ENCODE assay signal across 18 cellular contexts in genomic region chr6:136158398-136158797, GRCh38.
DNase-seq lines count a peak whose midpoint lies in the region; TF ChIP-seq lines count a peak whose summit lies in the region.
"Had no signal": no experiment of that assay in that cellular context is flagged by ENCODE, and none has a peak within 500 bp of the region (broad histone marks: within the 10 kb centered on the region; RNA-seq: fewer than 3 reads in every experiment).

No MANE protein-coding gene starts in this region.

- WGBS in adrenal gland, 4 donors = 16 to 33% (median 28%) methylated on average over 4 of the region's 4 CpGs

- H3K27ac ChIP-seq in C4-2B (no peak overlapping the region), adrenal gland (peak overlapping the region in 2 of 5 donors; percentile 4 to 24), left ventricle myocardium inferior (replicated peaks) (peak overlapping the region; percentile 70)
- H3K27ac ChIP-seq: KMS-11 had no signal

- H3K27me3 ChIP-seq in adrenal gland (no peaks in the 10 kb centered on the region), left ventricle myocardium inferior (ENCODE audit: low read depth) (no peaks in the 10 kb centered on the region)

- peaks cover 0 to 7% of the 10 kb centered on the region in 2 donors for H3K36me3 ChIP-seq in adrenal gland (replicated peaks in 1 of 2)
- peaks cover 54% of the 10 kb centered on the region for H3K36me3 ChIP-seq in left ventricle myocardium inferior

- H3K9me3 ChIP-seq in adrenal gland (replicated peaks in 1 of 3) = no peaks in the 10 kb centered on the region
- H3K9me3 ChIP-seq in left ventricle myocardium inferior (replicated peaks) = no peaks in the 10 kb centered on the region

- H3K4me3 ChIP-seq in adrenal gland (no peak overlapping the region), left ventricle myocardium inferior (no peak overlapping the region)

- H3K4me1 ChIP-seq in adrenal gland (replicated peaks in 1 of 2) (peaks cover 0 to 23% of the 10 kb centered on the region in 2 donors), left ventricle myocardium inferior (peaks cover 56% of the 10 kb centered on the region)

- DNase-seq in adrenal gland (peak; percentile 70 to 93 (median 88)), left ventricle myocardium inferior (peak; percentile 56), posterior vena cava (ENCODE audit: low spot score) (peak; percentile 76), NCI-H446 treated with DMSO at 0.1 percent for 48 hours (lab: John Stamatoyannopoulos, UW) (no peak), RKO (ENCODE audit: low spot score) (no peak), NCI-H2029 treated with DMSO at 0.1 percent for 48 hours (lab: John Stamatoyannopoulos, UW) (no peak)
- DNase-seq in activated naive CD4-positive, alpha-beta T cell treated with Interleukin-2 at 50 U/mL for 16 hours = no peak
- DNase-seq: activated CD8-positive, alpha-beta memory T cell treated with anti-CD3 and anti-CD28 coated beads, Interleukin-2, amount 50 U/mL, for 4 hours; central memory CD4-positive, alpha-beta T cell; effector memory CD8-positive, alpha-beta T cell; foreskin melanocyte; HFFc6; islet precursor cell; NCI-H146; NCI-H526; stimulated activated CD4-positive, alpha-beta T cell treated with anti-CD3 and anti-CD28 coated beads, Interleukin-1b, Interleukin-23, amount 100 ng/mL, for 48 hours had no signal

- peak; percentile 22; the same call in 1 of the 2 replicates for TF ChIP-seq CTCF in C4-2B (conservative IDR thresholded peaks at IDR 0.05)
- no peak for TF ChIP-seq CTCF in adrenal gland (IDR thresholded peaks at IDR 0.05)
- peak; percentile 50 for TF ChIP-seq CTCF in left ventricle myocardium inferior (IDR thresholded peaks at IDR 0.05; ENCODE audit: borderline replicate concordance)

- intact Hi-C loops in adrenal gland (cut with DNase I) (no loop called here), left ventricle myocardium inferior (cut with micrococcal nuclease) (no loop called here), posterior vena cava (cut with DNase I) (no loop called here)

- no peak for TF ChIP-seq POLR2A in adrenal gland (IDR thresholded peaks at IDR 0.05)

Comparison
In these comparisons a context has a peak if more than half of its experiments do, and no peak if none do; other contexts are left out.
1. CTCF ChIP-seq: peak in C4-2B (single experiment) and left ventricle myocardium inferior (single experiment); none in adrenal gland (0 of 6).
2. DNase-seq: peak in adrenal gland (7 of 7), left ventricle myocardium inferior (single experiment) and posterior vena cava (single experiment); none in NCI-H446 treated with DMSO at 0.1 percent for 48 hours (single experiment), activated naive CD4-positive, alpha-beta T cell treated with Interleukin-2 at 50 U/mL for 16 hours (single experiment), RKO (single experiment) and NCI-H2029 treated with DMSO at 0.1 percent for 48 hours (single experiment).